2 cellular contexts compared by ENCODE assay signal in genomic region chr19:28530406-28531035, GRCh38.
TF ChIP-seq lines count a peak whose summit lies in the region.

No MANE protein-coding gene starts in this region.

TF ChIP-seq in A549, 52 proteins besides CTCF, POLR2A, EP300 and RAD21 (continued from another document):
- no peak for TF ChIP-seq REST (IDR thresholded peaks at IDR 0.05)
- TF ChIP-seq BCL3 (IDR thresholded peaks at IDR 0.05): no peak
- no peak for TF ChIP-seq MAFK (IDR thresholded peaks at IDR 0.05; ENCODE audit: partially characterized antibody)
- TF ChIP-seq HEYL (CRISPR knock-in tag; IDR thresholded peaks at IDR 0.05): no peak
- TF ChIP-seq, protein P1, sequence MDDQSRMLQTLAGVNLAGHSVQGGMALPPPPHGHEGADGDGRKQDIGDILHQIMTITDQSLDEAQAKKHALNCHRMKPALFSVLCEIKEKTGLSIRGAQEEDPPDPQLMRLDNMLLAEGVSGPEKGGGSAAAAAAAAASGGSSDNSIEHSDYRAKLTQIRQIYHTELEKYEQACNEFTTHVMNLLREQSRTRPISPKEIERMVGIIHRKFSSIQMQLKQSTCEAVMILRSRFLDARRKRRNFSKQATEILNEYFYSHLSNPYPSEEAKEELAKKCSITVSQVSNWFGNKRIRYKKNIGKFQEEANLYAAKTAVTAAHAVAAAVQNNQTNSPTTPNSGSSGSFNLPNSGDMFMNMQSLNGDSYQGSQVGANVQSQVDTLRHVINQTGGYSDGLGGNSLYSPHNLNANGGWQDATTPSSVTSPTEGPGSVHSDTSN (IDR thresholded peaks at IDR 0.05): no peak
- TF ChIP-seq, protein P2, sequence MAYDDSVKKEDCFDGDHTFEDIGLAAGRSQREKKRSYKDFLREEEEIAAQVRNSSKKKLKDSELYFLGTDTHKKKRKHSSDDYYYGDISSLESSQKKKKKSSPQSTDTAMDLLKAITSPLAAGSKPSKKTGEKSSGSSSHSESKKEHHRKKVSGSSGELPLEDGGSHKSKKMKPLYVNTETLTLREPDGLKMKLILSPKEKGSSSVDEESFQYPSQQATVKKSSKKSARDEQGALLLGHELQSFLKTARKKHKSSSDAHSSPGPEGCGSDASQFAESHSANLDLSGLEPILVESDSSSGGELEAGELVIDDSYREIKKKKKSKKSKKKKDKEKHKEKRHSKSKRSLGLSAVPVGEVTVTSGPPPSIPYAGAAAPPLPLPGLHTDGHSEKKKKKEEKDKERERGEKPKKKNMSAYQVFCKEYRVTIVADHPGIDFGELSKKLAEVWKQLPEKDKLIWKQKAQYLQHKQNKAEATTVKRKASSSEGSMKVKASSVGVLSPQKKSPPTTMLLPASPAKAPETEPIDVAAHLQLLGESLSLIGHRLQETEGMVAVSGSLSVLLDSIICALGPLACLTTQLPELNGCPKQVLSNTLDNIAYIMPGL (CRISPR knock-in tag; IDR thresholded peaks at IDR 0.05; ENCODE audit: borderline replicate concordance): no peak
- no peak for TF ChIP-seq MAZ (IDR thresholded peaks at IDR 0.05; ENCODE audit: borderline replicate concordance, low read depth, low read length)
TF ChIP-seq in A549: peak in this region for 0.

TF ChIP-seq in K562, 482 proteins besides CTCF, POLR2A, EP300 and RAD21 (continued from another document):
- TF ChIP-seq, protein P3, sequence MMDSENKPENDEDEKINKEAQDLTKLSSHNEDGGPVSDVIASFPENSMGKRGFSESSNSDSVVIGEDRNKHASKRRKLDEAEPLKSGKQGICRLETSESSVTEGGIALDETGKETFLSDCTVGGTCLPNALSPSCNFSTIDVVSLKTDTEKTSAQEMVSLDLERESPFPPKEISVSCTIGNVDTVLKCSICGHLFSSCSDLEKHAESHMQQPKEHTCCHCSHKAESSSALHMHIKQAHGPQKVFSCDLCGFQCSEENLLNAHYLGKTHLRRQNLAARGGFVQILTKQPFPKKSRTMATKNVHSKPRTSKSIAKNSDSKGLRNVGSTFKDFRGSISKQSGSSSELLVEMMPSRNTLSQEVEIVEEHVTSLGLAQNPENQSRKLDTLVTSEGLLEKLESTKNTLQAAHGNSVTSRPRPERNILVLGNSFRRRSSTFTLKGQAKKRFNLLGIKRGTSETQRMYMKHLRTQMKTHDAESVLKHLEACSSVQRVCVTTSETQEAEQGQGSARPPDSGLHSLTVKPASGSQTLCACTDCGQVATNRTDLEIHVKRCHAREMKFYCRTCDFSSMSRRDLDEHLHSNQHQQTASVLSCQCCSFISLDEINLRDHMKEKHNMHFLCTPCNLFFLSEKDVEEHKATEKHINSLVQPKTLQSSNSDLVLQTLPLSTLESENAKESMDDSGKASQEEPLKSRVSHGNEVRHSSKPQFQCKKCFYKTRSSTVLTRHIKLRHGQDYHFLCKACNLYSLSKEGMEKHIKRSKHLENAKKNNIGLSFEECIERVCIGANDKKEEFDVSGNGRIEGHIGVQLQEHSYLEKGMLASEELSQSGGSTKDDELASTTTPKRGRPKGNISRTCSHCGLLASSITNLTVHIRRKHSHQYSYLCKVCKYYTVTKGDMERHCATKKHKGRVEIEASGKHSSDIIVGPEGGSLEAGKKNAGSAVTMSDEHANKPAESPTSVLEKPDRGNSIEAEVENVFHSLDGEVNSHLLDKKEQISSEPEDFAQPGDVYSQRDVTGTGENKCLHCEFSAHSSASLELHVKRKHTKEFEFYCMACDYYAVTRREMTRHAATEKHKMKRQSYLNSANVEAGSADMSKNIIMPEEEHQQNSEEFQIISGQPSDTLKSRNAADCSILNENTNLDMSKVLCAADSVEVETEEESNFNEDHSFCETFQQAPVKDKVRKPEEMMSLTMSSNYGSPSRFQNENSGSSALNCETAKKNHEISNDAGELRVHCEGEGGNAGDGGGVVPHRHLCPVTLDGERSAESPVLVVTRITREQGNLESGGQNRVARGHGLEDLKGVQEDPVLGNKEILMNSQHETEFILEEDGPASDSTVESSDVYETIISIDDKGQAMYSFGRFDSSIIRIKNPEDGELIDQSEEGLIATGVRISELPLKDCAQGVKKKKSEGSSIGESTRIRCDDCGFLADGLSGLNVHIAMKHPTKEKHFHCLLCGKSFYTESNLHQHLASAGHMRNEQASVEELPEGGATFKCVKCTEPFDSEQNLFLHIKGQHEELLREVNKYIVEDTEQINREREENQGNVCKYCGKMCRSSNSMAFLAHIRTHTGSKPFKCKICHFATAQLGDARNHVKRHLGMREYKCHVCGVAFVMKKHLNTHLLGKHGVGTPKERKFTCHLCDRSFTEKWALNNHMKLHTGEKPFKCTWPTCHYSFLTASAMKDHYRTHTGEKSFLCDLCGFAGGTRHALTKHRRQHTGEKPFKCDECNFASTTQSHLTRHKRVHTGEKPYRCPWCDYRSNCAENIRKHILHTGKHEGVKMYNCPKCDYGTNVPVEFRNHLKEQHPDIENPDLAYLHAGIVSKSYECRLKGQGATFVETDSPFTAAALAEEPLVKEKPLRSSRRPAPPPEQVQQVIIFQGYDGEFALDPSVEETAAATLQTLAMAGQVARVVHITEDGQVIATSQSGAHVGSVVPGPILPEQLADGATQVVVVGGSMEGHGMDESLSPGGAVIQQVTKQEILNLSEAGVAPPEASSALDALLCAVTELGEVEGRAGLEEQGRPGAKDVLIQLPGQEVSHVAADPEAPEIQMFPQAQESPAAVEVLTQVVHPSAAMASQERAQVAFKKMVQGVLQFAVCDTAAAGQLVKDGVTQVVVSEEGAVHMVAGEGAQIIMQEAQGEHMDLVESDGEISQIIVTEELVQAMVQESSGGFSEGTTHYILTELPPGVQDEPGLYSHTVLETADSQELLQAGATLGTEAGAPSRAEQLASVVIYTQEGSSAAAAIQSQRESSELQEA (IDR thresholded peaks at IDR 0.05; ENCODE audit: low read depth): no peak
- TF ChIP-seq CREM (IDR thresholded peaks at IDR 0.05; ENCODE audit: low read depth): no peak
- no peak for TF ChIP-seq NFE2L1 (tag; IDR thresholded peaks at IDR 0.05; ENCODE audit: borderline replicate concordance, low read depth)
- TF ChIP-seq NFIC (IDR thresholded peaks at IDR 0.05): peak; percentile 55; the same call in 1 of the 2 replicates
